Comparison of ENCODE assay signal across 17 cellular contexts in genomic region chr2:148014616-148015015, GRCh38. TPM values are rescaled to one million over a fixed set of nuclear protein-coding genes. Genes with fewer than 3 reads are reported as not detected.
DNase-seq lines count a peak whose midpoint lies in the region; ATAC-seq, FAIRE-seq and TF ChIP-seq lines count a peak whose summit lies in the region.
"Had no signal": no experiment of that assay in that cellular context is flagged by ENCODE, and none has a peak within 500 bp of the region (broad histone marks: within the 10 kb centered on the region; RNA-seq: fewer than 3 reads in every experiment).

No MANE protein-coding gene starts in this region.

- CTCF ChIA-PET in HEK293 (lab: Yijun Ruan, JAX) = interaction anchor here (0.6 kb wide), 2 partner anchors 245 to 1287 kb away, joined by 3 to 4 read pairs; no protein-coding TSS in a partner anchor
- CTCF ChIA-PET in OCI-LY7 (lab: Charles Lee; ENCODE audit: unreplicated experiment) = no interaction called here

- no TSS peak for BruUV-seq in OCI-LY7 (replicated peaks; lab: Mats Ljungman, UMichigan)

- H3K4me3 Mint-ChIP-seq in progenitor cell of endocrine pancreas (ENCODE audit: low read depth) = no peak overlapping the region
- H3K4me3 Mint-ChIP-seq: HFFc6 had no signal

- H3K4me1 ChIP-seq in HEK293 (ENCODE audit: control insufficient read depth, insufficient read depth, low read length) (peaks cover 4% of the 10 kb centered on the region), OCI-LY7 (ENCODE audit: insufficient read depth, low read length, poor library complexity, severe bottlenecking) (peaks cover 13% of the 10 kb centered on the region)
- H3K4me1 ChIP-seq: BE2C, Caco-2, HAP-1 had no signal

- peak; percentile 64 for FAIRE-seq in D721Med (lab: Jason Lieb, UNC)
- FAIRE-seq: A549, GM12891, H1 had no signal

- ATAC-seq in HG02763 (IDR thresholded peaks at IDR 0.05; ENCODE audit: unreplicated experiment) = no peak
- ATAC-seq: A549, K562 had no signal

- H3K9me3 Mint-ChIP-seq in progenitor cell of endocrine pancreas (ENCODE audit: low read depth) = peaks cover 5% of the 10 kb centered on the region
- H3K9me3 Mint-ChIP-seq: CD8-positive, alpha-beta memory T cell; HFFc6 had no signal

- H3K4me3 ChIP-seq in HEK293 (ENCODE audit: low read depth, low read length) (no peak overlapping the region), OCI-LY7 (ENCODE audit: low read depth, low read length, poor library complexity, severe bottlenecking) (no peak overlapping the region)
- H3K4me3 ChIP-seq: A549, HAP-1, K562 had no signal

- no peaks in the 10 kb centered on the region for H3K9me2 ChIP-seq in OCI-LY7 (ENCODE audit: insufficient read depth, low read length)

- H3K36me3 Mint-ChIP-seq in progenitor cell of endocrine pancreas (ENCODE audit: insufficient read depth) = peaks cover 21% of the 10 kb centered on the region

- intact Hi-C loops in OCI-LY7 (cut with micrococcal nuclease; ENCODE audit: unreplicated experiment) = no loop called here

- H2AFZ ChIP-seq in OCI-LY7 (ENCODE audit: low read length) = no peak overlapping the region

- no peaks in the 10 kb centered on the region for H3K36me3 ChIP-seq in HEK293 (ENCODE audit: control insufficient read depth in 2 of 2, insufficient read depth in 1 of 2, low read length in 2 of 2)
- peaks cover 9% of the 10 kb centered on the region; the same call in 1 of the 2 replicates for H3K36me3 ChIP-seq in OCI-LY7 (ENCODE audit: insufficient read depth, low read length)
- H3K36me3 ChIP-seq: BE2C, HAP-1 had no signal

- peak overlapping the region; percentile 85 for H3K27ac Mint-ChIP-seq in progenitor cell of endocrine pancreas
- H3K27ac Mint-ChIP-seq: CD8-positive, alpha-beta memory T cell; HFFc6 had no signal

- H3K4me1 Mint-ChIP-seq in progenitor cell of endocrine pancreas (ENCODE audit: low read depth) = peaks cover 24% of the 10 kb centered on the region

- H4K20me1 ChIP-seq in OCI-LY7 (ENCODE audit: insufficient read depth, low read length) = peaks cover 9% of the 10 kb centered on the region; the same call in 1 of the 2 replicates

- DNase-seq in D721Med (ENCODE audit: insufficient read length, low spot score) (no peak), left kidney (ENCODE audit: low read depth, low spot score) (peak; percentile 32), progenitor cell of endocrine pancreas (ENCODE audit: low spot score, unreplicated experiment) (no peak), OCI-LY7 (ENCODE audit: low spot score) (no peak), midbrain (lab: John Stamatoyannopoulos, UW) (no peak)
- DNase-seq: BE2C; Caco-2; CD8-positive, alpha-beta memory T cell; HFFc6 had no signal

- H3K27ac ChIP-seq in HEK293 (ENCODE audit: extremely low read depth, low read depth, low read length) (no peak overlapping the region), OCI-LY7 (ENCODE audit: low read depth, low read length, poor library complexity, severe bottlenecking) (no peak overlapping the region)
- H3K27ac ChIP-seq: A549, C4-2B had no signal

- H3K27me3 Mint-ChIP-seq in progenitor cell of endocrine pancreas = no peaks in the 10 kb centered on the region
- H3K27me3 Mint-ChIP-seq: CD8-positive, alpha-beta memory T cell had no signal

- no peak overlapping the region for H3K4me2 ChIP-seq in OCI-LY7 (ENCODE audit: low read length)
- H3K4me2 ChIP-seq: A549 had no signal

- POLR2A ChIA-PET in HEK293 (lab: Yijun Ruan, JAX) (interaction anchor here (1.0 kb wide), 1 partner anchor 495 kb away, joined by 3 read pairs; no protein-coding TSS in a partner anchor), OCI-LY7 (lab: Charles Lee) (interaction anchor here (0.6 to 1.7 kb wide), 3 partner anchors 9 to 707 kb away, joined by 3 to 5 read pairs (median 3); no protein-coding TSS in a partner anchor)

- no peaks in the 10 kb centered on the region for H3K9me3 ChIP-seq in HEK293 (ENCODE audit: control insufficient read depth, insufficient read depth, low read depth, low read length)
- H3K9me3 ChIP-seq in OCI-LY7 (ENCODE audit: low read length) = no peaks in the 10 kb centered on the region
- H3K9me3 ChIP-seq: A549, BE2C, Caco-2, HAP-1 had no signal

- H3K79me2 ChIP-seq in OCI-LY7 (ENCODE audit: insufficient read depth, low read depth, low read length) = peaks cover 94% of the 10 kb centered on the region

- no peak for TF ChIP-seq CTCF in D721Med (IDR thresholded peaks at IDR 0.05; ENCODE audit: insufficient read depth, missing control alignments)
- no peak for TF ChIP-seq CTCF in HEK293 (tag by site-specific recombination; IDR thresholded peaks at IDR 0.05)
- no peak for TF ChIP-seq CTCF in progenitor cell of endocrine pancreas (IDR thresholded peaks at IDR 0.05; ENCODE audit: unreplicated experiment)
- no peak for TF ChIP-seq CTCF in OCI-LY7 (conservative IDR thresholded peaks at IDR 0.05; ENCODE audit: low read length)

TF ChIP-seq in HEK293, 187 proteins besides CTCF, POLR2A, EP300 and RAD21 (continues in another document):
- TF ChIP-seq ZNF677 (tag by site-specific recombination; IDR thresholded peaks at IDR 0.05) (no peak), ZEB2 (tag by site-specific recombination; IDR thresholded peaks at IDR 0.05) (no peak), PRDM2 (tag by site-specific recombination; IDR thresholded peaks at IDR 0.05; ENCODE audit: borderline replicate concordance) (no peak), GLIS2 (tag by site-specific recombination; IDR thresholded peaks at IDR 0.05) (no peak), ZNF529 (tag by site-specific recombination; IDR thresholded peaks at IDR 0.05; ENCODE audit: insufficient replicate concordance) (no peak), ZFHX2 (tag by site-specific recombination; conservative IDR thresholded peaks at IDR 0.05) (peak; percentile 69), EGR2 (tag by site-specific recombination; IDR thresholded peaks at IDR 0.05; ENCODE audit: low read depth) (peak; percentile 60), OSR2 (tag by site-specific recombination; IDR thresholded peaks at IDR 0.05) (no peak), ZNF654 (tag by site-specific recombination; IDR thresholded peaks at IDR 0.05; ENCODE audit: low read depth) (no peak), ZNF214 (tag by site-specific recombination; IDR thresholded peaks at IDR 0.05; ENCODE audit: borderline replicate concordance) (no peak)

RNA-seq across cellular contexts. Expression of gene ORC4, which starts 5.9 kb away (rescaled TPM):
- total RNA-seq in progenitor cell of endocrine pancreas (77.1 and 77.3 TPM in 2 replicates), OCI-LY7 (2022) (32.9 and 37.4 TPM in 2 replicates)
- total RNA-seq in OCI-LY7 (2014; rRNA removed; shearing (Covaris generic)) = 20.3 and 21.0 TPM in 2 replicates

RNA-seq across cellular contexts. Expression of gene MBD5, which starts 6.3 kb away (rescaled TPM):
- total RNA-seq in progenitor cell of endocrine pancreas = 65.6 and 72.6 TPM in 2 replicates
- 8.6 and 13.8 TPM in 2 replicates for total RNA-seq in OCI-LY7 (2014; rRNA removed; shearing (Covaris generic))
- total RNA-seq in OCI-LY7 (2022) = 39.8 and 46.3 TPM in 2 replicates
